ENCODE assay signal across 24 cellular contexts in the genomic region with DNA sequence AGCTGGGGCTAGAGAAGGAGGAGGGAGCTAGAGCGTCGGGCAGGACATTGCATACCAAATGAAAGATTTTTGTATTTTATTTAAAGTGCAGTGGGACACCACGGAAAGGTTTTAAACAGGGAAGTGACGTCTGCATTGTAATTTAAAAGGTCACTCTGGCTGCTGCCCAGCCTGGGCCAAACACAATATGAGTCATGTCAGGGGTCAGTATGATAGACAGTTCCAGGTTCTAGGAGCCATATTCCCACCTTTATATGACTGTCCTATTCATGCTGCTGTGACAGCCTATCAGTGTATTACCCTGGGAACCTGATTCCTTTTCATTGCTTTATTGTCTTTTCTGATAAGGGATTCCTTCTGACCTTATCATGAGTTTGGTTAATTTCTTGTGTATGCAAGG. TPM values are rescaled to one million over a fixed set of nuclear protein-coding genes. Genes with fewer than 3 reads are reported as not detected.
DNase-seq lines count a peak whose midpoint lies in the region; ATAC-seq and TF ChIP-seq lines count a peak whose summit lies in the region.
"Had no signal": no experiment of that assay in that cellular context is flagged by ENCODE, and none has a peak within 500 bp of the region (broad histone marks: within the 10 kb centered on the region; RNA-seq: fewer than 3 reads in every experiment).

No MANE protein-coding gene starts in this region.

- POLR2A ChIA-PET in PC-3 (lab: Charles Lee; ENCODE audit: unreplicated experiment): no interaction called here

- H3K9me2 ChIP-seq in PC-3 (replicated peaks; ENCODE audit: low read length): no peaks in the 10 kb centered on the region

- no peak overlapping the region for H3K9ac ChIP-seq in PC-3 (ENCODE audit: low read length)

- no peaks in the 10 kb centered on the region for H3F3A ChIP-seq in PC-3 (ENCODE audit: low read length, unreplicated experiment)

- no peak overlapping the region for H3K27ac ChIP-seq in PC-3 (ENCODE audit: low read length)
- H3K27ac ChIP-seq: ovary, thoracic aorta, vagina had no signal

- ATAC-seq in PC-3: no peak; the same call in 1 of the 2 replicates
- no peak for ATAC-seq in activated CD4-positive, CD25-positive, alpha-beta regulatory T cell treated with anti-CD3 and anti-CD28 coated beads, Interleukin-2, amount 50 U/mL, for 24 hours
- ATAC-seq: natural killer cell treated with Interleukin-12 subunit alpha and Interleukin-12 subunit beta and Interleukin-15 and Interleukin-18, amount 100 ng/mL, for 72 hours had no signal

- BruUV-seq in PC-3 (replicated peaks; lab: Mats Ljungman, UMichigan): no TSS peak

- WGBS in lower leg skin, 2 donors: 58 to 65% methylated on average over 4 of the region's 4 CpGs

- no peak overlapping the region for H2AFZ ChIP-seq in PC-3 (ENCODE audit: low read length)

- no peak for TF ChIP-seq POLR2A in lower leg skin (IDR thresholded peaks at IDR 0.05)

- H3K4me1 ChIP-seq in PC-3 (ENCODE audit: insufficient read depth, low read length): peaks cover 24% of the 10 kb centered on the region
- H3K4me1 ChIP-seq: BE2C had no signal

- no peaks in the 10 kb centered on the region for H3K9me3 ChIP-seq in PC-3 (ENCODE audit: low read length)
- H3K9me3 ChIP-seq: BE2C, esophagus squamous epithelium, ovary, thoracic aorta, vagina had no signal

- intact Hi-C loops in PC-3 (cut with micrococcal nuclease) (no loop called here), lower leg skin (cut with DNase I; ENCODE audit: low total_unique reads) (no loop called here)

- DNase-seq in HT1080 (ENCODE audit: low read depth) (peak; percentile 20), PC-3 (peak; percentile 19), dermis blood vessel endothelial cell (peak; percentile 60), lung microvascular endothelial cell (ENCODE audit: low read depth in 2 of 2) (peak; percentile 64 to 91), SIG-M5 (lab: John Stamatoyannopoulos, UW) (no peak), lower leg skin (ENCODE audit: low spot score in 2 of 2) (no peak)
- DNase-seq in stimulated activated CD8-positive, alpha-beta memory T cell treated with anti-CD3 and anti-CD28 coated beads, Interleukin-4, amount 100 ng/mL, for 48 hours: no peak
- DNase-seq: activated naive CD8-positive, alpha-beta T cell treated with anti-CD3 and anti-CD28 coated beads, Interleukin-2, amount 10 ng/mL, durations not matched to agents 7 days and 5 days; BE2C; esophagus squamous epithelium; left cardiac atrium; NCI-H1092 treated with DMSO at 0.1 percent for 48 hours; NCI-H2029; ovary; right cardiac atrium; SHP77; stimulated activated CD4-positive, alpha-beta T cell treated with anti-CD3 and anti-CD28 coated beads, Interleukin-12 subunit alpha, Interleukin-12 subunit beta, amount 100 ng/mL, for 4 hours; stimulated activated naive CD4-positive, alpha-beta T cell treated with Interleukin-2 at 50 U/mL for 16 hours; SW 1271; T1000 had no signal

- H3K36me3 ChIP-seq in PC-3 (ENCODE audit: low read depth, low read length): peaks cover 2% of the 10 kb centered on the region; the same call in 1 of the 2 replicates
- H3K36me3 ChIP-seq: BE2C, ovary, thoracic aorta had no signal

- H3K4me3 ChIP-seq in PC-3 (ENCODE audit: low read length) (no peak overlapping the region), lower leg skin (ENCODE audit: low read depth, poor library complexity, severe bottlenecking) (no peak overlapping the region)
- H3K4me3 ChIP-seq: esophagus squamous epithelium, ovary, thoracic aorta, vagina had no signal

- CTCF ChIA-PET in PC-3 (lab: Charles Lee): interaction anchor here (0.5 kb wide), 1 partner anchor 60 kb away, joined by 3 read pairs; no protein-coding TSS in a partner anchor

- no peak overlapping the region for H3K4me2 ChIP-seq in PC-3 (ENCODE audit: low read length)

- H3K79me2 ChIP-seq in PC-3 (ENCODE audit: low read length): peaks cover 93% of the 10 kb centered on the region

- TF ChIP-seq CTCF in PC-3 (conservative IDR thresholded peaks at IDR 0.05; ENCODE audit: low read depth, low read length) (no peak), lower leg skin (IDR thresholded peaks at IDR 0.05) (no peak)

- peaks cover 35% of the 10 kb centered on the region; the same call in 1 of the 2 replicates for H4K20me1 ChIP-seq in PC-3 (ENCODE audit: low read length)

- no peaks in the 10 kb centered on the region for H3K27me3 ChIP-seq in PC-3 (ENCODE audit: low read length)
- H3K27me3 ChIP-seq: esophagus squamous epithelium, ovary, vagina had no signal

RNA-seq across cellular contexts. Expression of a gene that starts 5.2 kb away (rescaled TPM):
- 20.0 and 32.4 TPM in 2 replicates for total RNA-seq in HT1080 (2014; rRNA removed; shearing (Covaris generic))
- polyA plus RNA-seq in HT1080 (2015; cell fraction: cytosol; rRNA removed): 14.7 and 19.0 TPM in 2 replicates
- polyA plus RNA-seq in HT1080 (2015; cell fraction: nucleus; rRNA removed): 22.2 and 25.7 TPM in 2 replicates
- total RNA-seq in PC-3 (2014; rRNA removed): 23.1 and 40.5 TPM in 2 replicates
- total RNA-seq in dermis blood vessel endothelial cell: 16.3 and 24.3 TPM in 2 replicates
- 12.2 and 13.9 TPM in 2 replicates for total RNA-seq in lung microvascular endothelial cell
- total RNA-seq in lower leg skin: 10 to 100 TPM in 3 of 4 donors, 1 to 10 TPM in 1; 9.5 to 22.2 (median 17.2) TPM

Comparison
In these comparisons a context has a peak if more than half of its experiments do, and no peak if none do; other contexts are left out.
1. DNase-seq: peak in HT1080 (single experiment), PC-3 (single experiment), dermis blood vessel endothelial cell (single experiment) and lung microvascular endothelial cell (2 of 2); none in stimulated activated CD8-positive, alpha-beta memory T cell treated with anti-CD3 and anti-CD28 coated beads, Interleukin-4, amount 100 ng/mL, for 48 hours (single experiment), SIG-M5 (single experiment) and lower leg skin (0 of 2).